In genomic region chr3:123488641-123489347, GRCh38 we compare ENCODE assay signal across 12 cellular contexts. TPM values are rescaled to one million over a fixed set of nuclear protein-coding genes. Genes with fewer than 3 reads are reported as not detected.
DNase-seq lines count a peak whose midpoint lies in the region; ATAC-seq, FAIRE-seq and TF ChIP-seq lines count a peak whose summit lies in the region.
"Had no signal": no experiment of that assay in that cellular context is flagged by ENCODE, and none has a peak within 500 bp of the region (broad histone marks: within the 10 kb centered on the region; RNA-seq: fewer than 3 reads in every experiment).

No MANE protein-coding gene starts in this region.

- no peak overlapping the region for H2AFZ ChIP-seq in K562 (ENCODE audit: low read depth, low read length)
- H2AFZ ChIP-seq: PC-9 had no signal

- H4K20me1 ChIP-seq in K562 (replicated peaks; ENCODE audit: control insufficient read depth, insufficient read depth, low read length) = 0 out of 2 replicates have a peak, but pooled peaks cover 3% of the 10 kb centered on the region

- POLR2A ChIA-PET in A549 (lab: Yijun Ruan, JAX) = no interaction called here
- POLR2A ChIA-PET in K562 (lab: Yijun Ruan, JAX) = no interaction called here
- POLR2A ChIA-PET in RWPE1 (lab: Yijun Ruan, JAX; ENCODE audit: low non-redundant PET) = no interaction called here

- in situ Hi-C loops in K562 (cut with MboI) = loop anchor here (5.0 kb wide), 1 partner anchor 156 kb away; no protein-coding TSS in a partner anchor

- H3K4me3 ChIP-seq in A549 (no peak overlapping the region), K562 (no peak overlapping the region), heart right ventricle (peak overlapping the region in 2 of 10 donors; percentile 0 to 8), tibial nerve (no peak overlapping the region)
- H3K4me3 ChIP-seq: PC-9 had no signal

- no peak overlapping the region for H3K27ac ChIP-seq in A549
- H3K27ac ChIP-seq in K562 (ENCODE audit: extremely low read depth, low read depth, low read length) = no peak overlapping the region
- H3K27ac ChIP-seq in heart right ventricle = peak overlapping the region in 9 of 10 donors; percentile 10 to 74 (median 59)
- H3K27ac ChIP-seq in RWPE1 = no peak overlapping the region
- no peak overlapping the region for H3K27ac ChIP-seq in tibial nerve
- H3K27ac ChIP-seq: PC-9 had no signal

- WGBS in A549 (ENCODE audit: missing lambda C conversion rate) = 75% methylated on average over 5 of the region's 5 CpGs
- 0% methylated on average over 4 of the region's 5 CpGs for WGBS in K562 (ENCODE audit: insufficient coverage, low coverage, missing lambda C conversion rate)
- WGBS in heart right ventricle, 2 donors = 58 to 59% methylated on average over 5 of the region's 5 CpGs
- 59 to 72% methylated on average over 5 of the region's 5 CpGs for WGBS in tibial nerve, 2 donors

- TF ChIP-seq POLR2A in A549 (IDR thresholded peaks at IDR 0.05; ENCODE audit: low read length) (no peak), K562 (conservative IDR thresholded peaks at IDR 0.05) (no peak), tibial nerve (IDR thresholded peaks at IDR 0.05) (no peak)

- ATAC-seq in A549 (no peak), K562 (no peak), heart right ventricle (peak; percentile 39 to 83 (median 63)), sciatic nerve (peak; percentile 35), HG03095 (IDR thresholded peaks at IDR 0.05; ENCODE audit: unreplicated experiment) (no peak)

- no TSS peak for BruUV-seq in K562 (replicated peaks; lab: Mats Ljungman, UMichigan)

- H3K4me2 ChIP-seq in A549 (no peak overlapping the region), K562 (ENCODE audit: insufficient read depth, low read length) (no peak overlapping the region)
- H3K4me2 ChIP-seq: PC-9 had no signal

- H3K4me1 ChIP-seq in A549 (no peaks in the 10 kb centered on the region), K562 (replicated peaks in 1 of 2; ENCODE audit: control insufficient read depth in 2 of 2, insufficient read depth in 2 of 2, low read length in 2 of 2) (no peaks in the 10 kb centered on the region), heart right ventricle (peaks cover 0 to 47% (median 7%) of the 10 kb centered on the region in 9 donors), tibial nerve (peaks cover 0 to 3% (median 0%) of the 10 kb centered on the region in 4 donors)

- DNase-seq in A549 (ENCODE audit: low read depth in 1 of 2, low spot score in 1 of 2) (no peak), K562 (ENCODE audit: extremely low read depth in 1 of 4, low spot score in 3 of 4) (no peak), heart right ventricle (no peak), sciatic nerve (ENCODE audit: low spot score) (no peak), RWPE1 (ENCODE audit: low spot score) (no peak), AML-193 (lab: John Stamatoyannopoulos, UW) (no peak), tibial nerve (ENCODE audit: low spot score in 2 of 2) (no peak)
- DNase-seq: KG1 had no signal

- intact Hi-C loops in K562 (cut with micrococcal nuclease) (loop anchor here (1.0 kb wide), 1 partner anchor 159 kb away; no protein-coding TSS in a partner anchor), heart right ventricle (cut with DNase I) (loop anchor here in 9 of 10 donors (1.0 to 5.0 kb wide), 7 partner anchors 36 to 160 kb away; partner anchors contain the start of gene ADCY5 (in 3 of the 9)), sciatic nerve (cut with DNase I) (loop anchor here (5.0 kb wide), 1 partner anchor 1199 kb away; no protein-coding TSS in a partner anchor)

- CTCF ChIA-PET in A549 (lab: Yijun Ruan, JAX) (interaction anchor here (0.6 to 12.9 kb wide), 35 partner anchors 8 to 407 kb away, joined by 3 to 189 read pairs (median 4); partner anchors contain the start of gene ADCY5), K562 (lab: Yijun Ruan, JAX; ENCODE audit: low intra/inter-chr PET ratio) (interaction anchor here (1.2 to 2.5 kb wide), 2 partner anchors 160 to 1942 kb away, joined by 3 to 13 read pairs; no protein-coding TSS in a partner anchor), RWPE1 (lab: Yijun Ruan, JAX) (interaction anchor here (0.7 to 1.2 kb wide), 7 partner anchors 9 to 164 kb away, joined by 3 to 8 read pairs (median 4); no protein-coding TSS in a partner anchor)

- H3K9me1 ChIP-seq in K562 (ENCODE audit: control insufficient read depth, insufficient read depth, low read length) = no peaks in the 10 kb centered on the region

- TF ChIP-seq EP300 in A549 (IDR thresholded peaks at IDR 0.05) (no peak), K562 (IDR thresholded peaks at IDR 0.05; ENCODE audit: low read length) (no peak), tibial nerve (IDR thresholded peaks at IDR 0.05) (no peak)

- FAIRE-seq in A549 (lab: Jason Lieb, UNC) (no peak), K562 (lab: Jason Lieb, UNC) (no peak)

- TF ChIP-seq RAD21 in A549 (conservative IDR thresholded peaks at IDR 0.05 in 1 of 2, IDR thresholded peaks at IDR 0.05 in 1 of 2) (no peak), K562 (CRISPR knock-in tag; conservative IDR thresholded peaks at IDR 0.05 in 1 of 2, IDR thresholded peaks at IDR 0.05 in 1 of 2) (no peak)

- H3K36me3 ChIP-seq in K562 (ENCODE audit: control insufficient read depth, insufficient read depth, low read length) (no peaks in the 10 kb centered on the region), heart right ventricle (peaks cover 0 to 23% (median 0%) of the 10 kb centered on the region in 9 donors), tibial nerve (peaks cover 0 to 13% (median 3%) of the 10 kb centered on the region in 3 donors)

- H3K79me2 ChIP-seq in K562 (ENCODE audit: control insufficient read depth, insufficient read depth, low read length) = no peaks in the 10 kb centered on the region

- H3K9me3 ChIP-seq in A549 (no peaks in the 10 kb centered on the region), K562 (replicated peaks; ENCODE audit: control insufficient read depth, insufficient read depth, low read depth, low read length) (no peaks in the 10 kb centered on the region), heart right ventricle (no peaks in the 10 kb centered on the region), tibial nerve (no peaks in the 10 kb centered on the region)

- TF ChIP-seq CTCF in A549 (IDR thresholded peaks at IDR 0.05) (no peak), K562 (IDR thresholded peaks at IDR 0.05 in 2 of 3, conservative IDR thresholded peaks at IDR 0.05 in 1 of 3; ENCODE audit: insufficient read depth in 2 of 3, low read depth in 1 of 3, low read length in 3 of 3) (no peak), heart right ventricle (IDR thresholded peaks at IDR 0.05) (no peak), RWPE1 (conservative IDR thresholded peaks at IDR 0.05; ENCODE audit: low read depth) (no peak), tibial nerve (IDR thresholded peaks at IDR 0.05) (no peak)

- H3K27me3 ChIP-seq in K562 (ENCODE audit: control insufficient read depth in 2 of 2, insufficient read depth in 2 of 2, low read length in 2 of 2) (peaks cover 0 to 6% of the 10 kb centered on the region in 2 experiments; a peak in 1 of 5 replicates), heart right ventricle (no peaks in the 10 kb centered on the region), tibial nerve (no peaks in the 10 kb centered on the region)

- H3K9ac ChIP-seq in K562 (ENCODE audit: insufficient read depth in 1 of 2, low read depth in 2 of 2, low read length in 2 of 2) = no peak overlapping the region

TF ChIP-seq in A549, 52 proteins besides CTCF, POLR2A, EP300 and RAD21:
- no peak for TF ChIP-seq TFCP2L1 (CRISPR knock-in tag; IDR thresholded peaks at IDR 0.05)
- TF ChIP-seq MAFK (IDR thresholded peaks at IDR 0.05; ENCODE audit: partially characterized antibody) = peak; percentile 88

TF ChIP-seq in K562, 482 proteins besides CTCF, POLR2A, EP300 and RAD21 (continues in another document):
- TF ChIP-seq ZNF316 (IDR thresholded peaks at IDR 0.05) (peak; percentile 63), ZBTB26 (CRISPR knock-in tag; IDR thresholded peaks at IDR 0.05) (no peak), C11orf30 (IDR thresholded peaks at IDR 0.05; ENCODE audit: low read depth) (0 out of 2 replicates have a peak, but pooled peaks have one; percentile 30), SRSF3 (IDR thresholded peaks at IDR 0.05; ENCODE audit: insufficient read depth, low read length) (no peak)

RNA-seq across cellular contexts. Expression of gene ADCY5, which starts 39.9 kb away (rescaled TPM):
- 0.68 and 0.70 TPM in 2 replicates for polyA plus RNA-seq in A549 (2011; rRNA removed)
- polyA plus RNA-seq in A549 (2012; cell fraction: cytosol; rRNA removed) = 0.36 and 1.0 TPM in 2 replicates
- polyA plus RNA-seq in A549 (2012; cell fraction: nucleus; rRNA removed) = 0.88 and 1.2 TPM in 2 replicates
- polyA plus RNA-seq in A549 (2017; fragmentation: RNase III; extraction: RNeasy Plus Mini Kit Qiagen cat#74134 plus additional on column Dnase treatment) = 0.38 to 0.57 TPM (median 0.46 TPM) in 3 replicates
- polyA minus RNA-seq in A549 (2011; rRNA and poly(A)+ RNA removed) = 3.9 and 6.3 TPM in 2 replicates
- not detected in 2 replicates for total RNA-seq in K562 (2011; cell fraction: chromatin; rRNA removed; ENCODE audit: low replicate concordance)
- total RNA-seq in K562 (2011; cell fraction: nucleolus; rRNA removed) = not detected in 2 replicates
- not detected in 2 replicates for total RNA-seq in K562 (2011; cell fraction: nucleoplasm; rRNA removed)
- total RNA-seq in K562 (2014; rRNA removed) = not detected in 2 replicates
- not detected in 2 replicates for total RNA-seq in K562 (2014; rRNA removed; fragmentation: Illumina TruSeq; extraction: Trizol)
- not detected in 2 replicates for total RNA-seq in K562 (2015; rRNA removed; fragmentation: Illumina TruSeq; extraction: Trizol)
- total RNA-seq in K562 (2021) = 0.13 TPM in 1 of 2 replicates, not detected in the other
- not detected in 2 replicates for polyA plus RNA-seq in K562 (2011; rRNA removed)
- under 0.01 TPM in 1 of 2 replicates, not detected in the other for polyA plus RNA-seq in K562 (2011; cell fraction: cytosol; rRNA removed)
- not detected in 2 replicates for polyA plus RNA-seq in K562 (2011; cell fraction: nucleus; rRNA removed)
- polyA plus RNA-seq in K562 (2012) = 0.07 TPM in 2 replicates
- polyA plus RNA-seq in K562 (2014; fragmentation: Illumina TruSeq; extraction: Trizol) = not detected in 2 replicates
- under 1 TPM in 1 of 2 experiments, not detected in 1; under 0.01 TPM for polyA plus RNA-seq in K562 (2014; fragmentation: Nextera tagmentation; extraction: Ambion mirVana)
- not detected in 2 replicates for polyA plus RNA-seq in K562 (2014; rRNA removed)
- polyA minus RNA-seq in K562 (2011; rRNA and poly(A)+ RNA removed) = not detected in 2 replicates
- polyA minus RNA-seq in K562 (2011; cell fraction: cytosol; rRNA and poly(A)+ RNA removed) = not detected in 2 replicates
- not detected in 2 replicates for polyA minus RNA-seq in K562 (2011; cell fraction: nucleus; rRNA and poly(A)+ RNA removed)
- total RNA-seq in heart right ventricle = 100 to 1,000 TPM; 117 to 245 (median 206) TPM
- polyA plus RNA-seq in heart right ventricle = 10 to 100 TPM; 37.2 to 85.2 TPM
- 16.8 TPM for total RNA-seq in sciatic nerve
- total RNA-seq in tibial nerve = 10 to 100 TPM; 13.3 to 27.4 (median 21.7) TPM
- total RNA-seq: M059J had no signal
- polyA plus RNA-seq: CD14-positive monocyte had no signal

Comparison
In these comparisons a context has a peak if more than half of its experiments do, and no peak if none do; other contexts are left out.
1. ATAC-seq: peak in heart right ventricle (8 of 8) and sciatic nerve (single experiment); none in A549 (0 of 2), K562 (single experiment) and HG03095 (single experiment).
2. H3K27ac ChIP-seq: peak in heart right ventricle (9 of 10); none in A549 (0 of 2), K562 (single experiment), RWPE1 (single experiment) and tibial nerve (0 of 4).
3. RNA of gene ADCY5, which starts 39.9 kb away (total RNA-seq): 117 to 245 TPM in heart right ventricle, 13.3 to 27.4 TPM in tibial nerve and 16.8 TPM in sciatic nerve (single experiment); 0.13 TPM in K562; every median in the first group is over 10 times any median in the second.
4. Of the 35 proteins assayed by ChIP-seq in both K562 and A549: peak only in K562: none; only in A549: MAFK; in both: none; in neither: 34.